11 cellular contexts compared by ENCODE assay signal in genomic region chr18:9434240-9434701, GRCh38. TPM values are rescaled to one million over a fixed set of nuclear protein-coding genes. Genes with fewer than 3 reads are reported as not detected.
DNase-seq lines count a peak whose midpoint lies in the region; ATAC-seq, FAIRE-seq and TF ChIP-seq lines count a peak whose summit lies in the region.
"Had no signal": no experiment of that assay in that cellular context is flagged by ENCODE, and none has a peak within 500 bp of the region (broad histone marks: within the 10 kb centered on the region; RNA-seq: fewer than 3 reads in every experiment).

No MANE protein-coding gene starts in this region.

- H3K4me3 ChIP-seq in AG04450 (ENCODE audit: low read depth, low read length) (no peak overlapping the region), GM12878 (no peak overlapping the region)

- peaks cover 0 to 6% (median 4%) of the 10 kb centered on the region in 7 donors for H3K9me3 Mint-ChIP-seq in naive B cell
- H3K9me3 Mint-ChIP-seq in activated T-helper 17 cell treated with anti-CD3 and anti-CD28 coated beads, Interleukin-2, amount 50 U/mL, for 72 hours: no peaks in the 10 kb centered on the region

- DNase-seq in AG04450 (ENCODE audit: low read depth, low spot score) (no peak), GM20000 (ENCODE audit: low spot score) (peak; percentile 76), GM12878 (ENCODE audit: low read depth, low spot score) (no peak), naive B cell (no peak), DMS114 treated with DMSO at 0.1 percent for 48 hours (lab: John Stamatoyannopoulos, UW; ENCODE audit: unreplicated experiment) (no peak), NCI-H345 treated with DMSO at 0.1 percent for 48 hours (lab: John Stamatoyannopoulos, UW; ENCODE audit: unreplicated experiment) (no peak)
- DNase-seq: central memory CD4-positive, alpha-beta T cell; kidney glomerular epithelial cell had no signal

- H3K4me1 Mint-ChIP-seq in naive B cell: peaks cover 9 to 19% (median 16%) of the 10 kb centered on the region in 3 donors
- H3K4me1 Mint-ChIP-seq in activated T-helper 17 cell treated with anti-CD3 and anti-CD28 coated beads, Interleukin-2, amount 50 U/mL, for 72 hours: no peaks in the 10 kb centered on the region

- no peak for TF ChIP-seq EP300 in GM12878 (IDR thresholded peaks at IDR 0.05; ENCODE audit: borderline replicate concordance in 1 of 2, control insufficient read depth in 1 of 2, low read depth in 2 of 2, low read length in 2 of 2)

- no peak overlapping the region for H3K9ac ChIP-seq in GM12878 (ENCODE audit: control insufficient read depth, insufficient read depth, low read length)

- no peaks in the 10 kb centered on the region for H3K79me2 ChIP-seq in GM12878 (ENCODE audit: control insufficient read depth, insufficient read depth, low read length)

- H3K27me3 Mint-ChIP-seq in naive B cell: no peaks in the 10 kb centered on the region
- peaks cover 13% of the 10 kb centered on the region for H3K27me3 Mint-ChIP-seq in activated T-helper 17 cell treated with anti-CD3 and anti-CD28 coated beads, Interleukin-2, amount 50 U/mL, for 72 hours

- H3K27me3 ChIP-seq in AG04450 (ENCODE audit: control insufficient read depth, insufficient read depth, low read length): no peaks in the 10 kb centered on the region
- no peaks in the 10 kb centered on the region for H3K27me3 ChIP-seq in GM12878 (replicated peaks in 1 of 2; ENCODE audit: control insufficient read depth in 2 of 2, insufficient read depth in 2 of 2, low read length in 1 of 2)

- SMC1A ChIA-PET in GM12878 (lab: Charles Lee; ENCODE audit: uncharacterized antibody, unreplicated experiment): no interaction called here

- RAD21 ChIA-PET in GM12878 (lab: Charles Lee; ENCODE audit: unreplicated experiment): no interaction called here

- no TSS peak for BruUV-seq in GM12878 (replicated peaks; lab: Mats Ljungman, UMichigan)

- no peak for TF ChIP-seq RAD21 in GM12878 (IDR thresholded peaks at IDR 0.05; ENCODE audit: insufficient read depth, low read depth, low read length)

- intact Hi-C loops in GM12878 (cut with micrococcal nuclease; ENCODE audit: unreplicated experiment): no loop called here

- WGBS in GM12878 (ENCODE audit: insufficient coverage, insufficient replicate concordance, low lambda C conversion rate, missing lambda C conversion rate): 55% methylated on average over 17 of the region's 17 CpGs

- peak overlapping the region; percentile 94 for H2AFZ ChIP-seq in GM12878 (ENCODE audit: control insufficient read depth, low read depth, low read length)

- POLR2A ChIA-PET in AG04450 (lab: Yijun Ruan, JAX): no interaction called here
- POLR2A ChIA-PET in GM12878 (lab: Charles Lee): no interaction called here

- no peak for TF ChIP-seq POLR2A in GM12878 (IDR thresholded peaks at IDR 0.05; ENCODE audit: low read depth, low read length)

- H4K20me1 ChIP-seq in GM12878 (ENCODE audit: control insufficient read depth, insufficient read depth): no peaks in the 10 kb centered on the region

- CTCF ChIA-PET in AG04450 (lab: Charles Lee): no interaction called here
- CTCF ChIA-PET in GM12878 (lab: Yijun Ruan, JAX): no interaction called here

- no peaks in the 10 kb centered on the region for H3K36me3 ChIP-seq in GM12878 (ENCODE audit: control insufficient read depth in 2 of 2, insufficient read depth in 2 of 2, low read length in 1 of 2)

- peak overlapping the region in 3 of 6 donors; percentile 28 to 73 (median 54) for H3K27ac Mint-ChIP-seq in naive B cell
- H3K27ac Mint-ChIP-seq in activated T-helper 17 cell treated with anti-CD3 and anti-CD28 coated beads, Interleukin-2, amount 50 U/mL, for 72 hours: no peak overlapping the region

- peak; percentile 61 for ATAC-seq in GM12878
- no peak for ATAC-seq in naive B cell (ENCODE audit: low read depth in 2 of 2)
- no peak for ATAC-seq in activated T-helper 17 cell treated with anti-CD3 and anti-CD28 coated beads, Interleukin-2, amount 50 U/mL, for 72 hours (replicated peaks)
- ATAC-seq in GM19463 (IDR thresholded peaks at IDR 0.05; ENCODE audit: unreplicated experiment): no peak
- ATAC-seq: activated CD4-positive, CD25-positive, alpha-beta regulatory T cell treated with anti-CD3 and anti-CD28 coated beads, Interleukin-2, amount 50 U/mL, for 24 hours had no signal

- TF ChIP-seq CTCF in AG04450 (IDR thresholded peaks at IDR 0.05; ENCODE audit: low read depth, low read length) (no peak), GM20000 (IDR thresholded peaks at IDR 0.05; ENCODE audit: extremely low read depth, missing control alignments) (no peak), GM12878 (IDR thresholded peaks at IDR 0.05 in 2 of 3, conservative IDR thresholded peaks at IDR 0.05 in 1 of 3; ENCODE audit: control insufficient read depth in 2 of 3, extremely low read depth in 1 of 3, insufficient read depth in 1 of 3, low read depth in 3 of 3, low read length in 3 of 3) (no peak)

- H3K4me1 ChIP-seq in GM12878 (ENCODE audit: control insufficient read depth, insufficient read depth, low read length): peaks cover 10% of the 10 kb centered on the region; the same call in 1 of the 2 replicates

- H3K27ac ChIP-seq in AG04450 (ENCODE audit: low read depth, low read length) (peak overlapping the region; percentile 21), GM12878 (ENCODE audit: control insufficient read depth, insufficient read depth) (no peak overlapping the region)

- in situ Hi-C loops in GM12878 (cut with MboI): no loop called here

- peaks cover 4% of the 10 kb centered on the region; the same call in 1 of the 2 replicates for H3K9me3 ChIP-seq in AG04450 (ENCODE audit: control insufficient read depth, insufficient read depth, low read length)
- no peaks in the 10 kb centered on the region; the same call in 2 of the 3 replicates for H3K9me3 ChIP-seq in GM12878 (replicated peaks; ENCODE audit: control insufficient read depth, insufficient read depth, low read length)

- H3K4me2 ChIP-seq in GM12878 (ENCODE audit: control insufficient read depth, insufficient read depth): peak overlapping the region; percentile 21; the same call in 1 of the 2 replicates

- H3K4me3 Mint-ChIP-seq in naive B cell: peak overlapping the region in 7 of 8 donors; percentile 12 to 71 (median 37)
- H3K4me3 Mint-ChIP-seq in activated T-helper 17 cell treated with anti-CD3 and anti-CD28 coated beads, Interleukin-2, amount 50 U/mL, for 72 hours: no peak overlapping the region

- no peak for FAIRE-seq in GM12878 (lab: Jason Lieb, UNC)

- H3K36me3 Mint-ChIP-seq in naive B cell: peaks cover 0 to 5% of the 10 kb centered on the region in 2 donors
- H3K36me3 Mint-ChIP-seq in activated T-helper 17 cell treated with anti-CD3 and anti-CD28 coated beads, Interleukin-2, amount 50 U/mL, for 72 hours (ENCODE audit: low read depth): no peaks in the 10 kb centered on the region

TF ChIP-seq in GM12878, 131 proteins besides CTCF, POLR2A, EP300 and RAD21:
- TF ChIP-seq SP1 (IDR thresholded peaks at IDR 0.05; ENCODE audit: low read depth, low read length): no peak
- TF ChIP-seq RUNX3 (IDR thresholded peaks at IDR 0.05; ENCODE audit: low read length): 0 out of 2 replicates have a peak, but pooled peaks have one; percentile 16
TF ChIP-seq in GM12878: peak in this region for 1.

RNA-seq across cellular contexts. Expression of gene RALBP1, which starts 41.0 kb away (rescaled TPM):
- polyA plus RNA-seq in AG04450 (2011; rRNA removed): 49.1 and 59.8 TPM in 2 replicates
- 34.6 and 35.6 TPM in 2 replicates for polyA minus RNA-seq in AG04450 (2011; rRNA and poly(A)+ RNA removed)
- 30.0 and 33.4 TPM in 2 replicates for total RNA-seq in GM12878 (2013; cell fraction: nucleolus; rRNA removed)
- 41.3 and 47.1 TPM in 2 replicates for total RNA-seq in GM12878 (2014; rRNA removed)
- 43.8 and 45.6 TPM in 2 replicates for total RNA-seq in GM12878 (2014; rRNA removed; fragmentation: Illumina TruSeq; extraction: Trizol)
- total RNA-seq in GM12878 (2021): 46.9 and 50.5 TPM in 2 replicates
- polyA plus RNA-seq in GM12878 (2011; ENCODE audit: low read depth): 24.5 TPM
- 38.6 and 42.7 TPM in 2 replicates for polyA plus RNA-seq in GM12878 (2011; rRNA removed)
- polyA plus RNA-seq in GM12878 (2011; cell fraction: cytosol; rRNA removed): 33.6 and 45.2 TPM in 2 replicates
- 22.0 and 28.0 TPM in 2 replicates for polyA plus RNA-seq in GM12878 (2011; cell fraction: nucleus; rRNA removed)
- polyA plus RNA-seq in GM12878 (2012): 31.4 and 42.9 TPM in 2 replicates
- polyA plus RNA-seq in GM12878 (2014; fragmentation: Illumina TruSeq; extraction: Trizol): 42.2 and 44.2 TPM in 2 replicates
- polyA plus RNA-seq in GM12878 (2014; fragmentation: Nextera tagmentation; extraction: Ambion mirVana): 10 to 100 TPM; 11.2 to 17.9 TPM
- polyA plus RNA-seq in GM12878 (2014; rRNA removed): 39.2 and 44.0 TPM in 2 replicates
- polyA plus RNA-seq in GM12878 (2016; fragmentation: Nextera tagmentation; extraction: Ambion mirVana): 10 to 100 TPM; 41.1 to 42.5 TPM
- 31.3 and 33.7 TPM in 2 replicates for polyA minus RNA-seq in GM12878 (2011; rRNA and poly(A)+ RNA removed)
- polyA minus RNA-seq in GM12878 (2011; cell fraction: cytosol; rRNA and poly(A)+ RNA removed): 16.2 and 16.4 TPM in 2 replicates
- 9.7 and 21.0 TPM in 2 replicates for polyA minus RNA-seq in GM12878 (2011; cell fraction: nucleus; rRNA and poly(A)+ RNA removed)
- polyA plus RNA-seq in naive B cell (ENCODE audit: low read depth in 6 of 6): 10 to 100 TPM; 31.0 to 49.2 (median 41.7) TPM
- 10 to 100 TPM; 53.2 to 62.7 TPM for total RNA-seq in activated T-helper 17 cell treated with anti-CD3 and anti-CD28 coated beads, Interleukin-2, amount 50 U/mL, for 72 hours
